In genomic region chr3:48441940-48442339, GRCh38 we compare ENCODE assay signal across 1 cellular context.
TF ChIP-seq lines count a peak whose summit lies in the region.

No MANE protein-coding gene starts in this region.

TF ChIP-seq in WTC11, 78 proteins besides CTCF, POLR2A, EP300 and RAD21 (continued from another document):
- TF ChIP-seq PREB (CRISPR knock-in tag; IDR thresholded peaks at IDR 0.05; ENCODE audit: borderline replicate concordance) (no peak), ZNF281 (CRISPR knock-in tag; IDR thresholded peaks at IDR 0.05) (no peak), ZNF416 (CRISPR knock-in tag; IDR thresholded peaks at IDR 0.05) (no peak), NR1H2 (CRISPR knock-in tag; IDR thresholded peaks at IDR 0.05) (no peak), ATF6 (CRISPR knock-in tag; IDR thresholded peaks at IDR 0.05) (no peak), NR3C1 (CRISPR knock-in tag; conservative IDR thresholded peaks at IDR 0.05; ENCODE audit: low read depth) (no peak), NFATC4 (CRISPR knock-in tag; IDR thresholded peaks at IDR 0.05) (no peak), ZNF232 (CRISPR knock-in tag; IDR thresholded peaks at IDR 0.05) (no peak), ZNF512 (CRISPR knock-in tag; IDR thresholded peaks at IDR 0.05; ENCODE audit: borderline replicate concordance) (no peak), PRDM15 (CRISPR knock-in tag; IDR thresholded peaks at IDR 0.05) (no peak), HMGA2 (CRISPR knock-in tag; IDR thresholded peaks at IDR 0.05) (no peak), SMAD3 (CRISPR knock-in tag; IDR thresholded peaks at IDR 0.05; ENCODE audit: borderline replicate concordance) (no peak), NR2C2 (CRISPR knock-in tag; IDR thresholded peaks at IDR 0.05) (no peak), ZSCAN18 (CRISPR knock-in tag; IDR thresholded peaks at IDR 0.05) (no peak)
